ENCODE assay signal across 26 cellular contexts in the genomic region with DNA sequence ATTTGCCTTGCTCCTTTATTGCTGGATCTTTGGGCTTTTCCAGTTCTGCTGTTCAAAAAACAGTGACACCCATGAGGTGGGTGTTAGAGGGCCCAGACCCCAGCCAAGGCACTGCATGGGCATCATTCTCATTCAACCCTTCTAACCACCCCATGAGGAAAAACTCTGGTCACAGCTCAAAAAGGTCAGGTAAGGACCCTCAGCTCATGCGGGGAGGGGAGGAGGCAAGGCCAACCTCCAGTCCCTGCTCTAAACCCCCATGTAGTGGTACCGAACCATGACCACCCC.
"Had no signal": no experiment of that assay in that cellular context is flagged by ENCODE, and none has a peak within 500 bp of the region (broad histone marks: within the 10 kb centered on the region; RNA-seq: fewer than 3 reads in every experiment).

No MANE protein-coding gene starts in this region.

- H3K9me3 Mint-ChIP-seq: activated B cell treated with CpG ODN at 0.5 μM for 24 hours; activated CD4-positive, alpha-beta T cell treated with anti-CD3 and anti-CD28 coated beads, Interleukin-2, amount 10 ng/mL, durations not matched to agents 24 days and 14 days; activated naive CD8-positive, alpha-beta T cell treated with anti-CD3 and anti-CD28 coated beads for 36 hours; activated T-cell treated with anti-CD3 and anti-CD28 coated beads, Interleukin-2, amount 50 U/mL, for 24 hours; T-helper 1 cell treated with Interleukin-12 subunit alpha and Interleukin-12 subunit beta and Interleukin-4 antibody, amounts not matched to agents 30 μg/mL and 1 μg/mL, for 36 hours had no signal

- H3K27me3 ChIP-seq: brain microvascular endothelial cell had no signal

- FAIRE-seq: RCC 7860 had no signal

- H3K27ac ChIP-seq: brain microvascular endothelial cell, cardiac muscle cell had no signal

- H3K4me3 ChIP-seq: cardiac muscle cell had no signal

- H3K4me3 Mint-ChIP-seq: activated B cell treated with CpG ODN at 0.5 μM for 24 hours; activated CD4-positive, alpha-beta T cell treated with anti-CD3 and anti-CD28 coated beads, Interleukin-2, amount 10 ng/mL, durations not matched to agents 24 days and 14 days; activated CD8-positive, alpha-beta memory T cell treated with anti-CD3 and anti-CD28 coated beads, Interleukin-2, amount 10 ng/mL, durations not matched to agents 7 days and 5 days; activated naive CD4-positive, alpha-beta T cell treated with anti-CD3 and anti-CD28 coated beads, Interleukin-2, amount 10 ng/mL, durations not matched to agents 7 days and 5 days; activated naive CD8-positive, alpha-beta T cell treated with anti-CD3 and anti-CD28 coated beads for 36 hours; activated T-cell treated with anti-CD3 and anti-CD28 coated beads, Interleukin-2, amount 50 U/mL, for 24 hours; T-helper 1 cell treated with Interleukin-12 subunit alpha and Interleukin-12 subunit beta and Interleukin-4 antibody, amounts not matched to agents 30 μg/mL and 1 μg/mL, for 36 hours had no signal

- H3K27ac Mint-ChIP-seq: activated B cell treated with CpG ODN at 0.5 μM for 24 hours; activated CD4-positive, alpha-beta T cell treated with anti-CD3 and anti-CD28 coated beads, Interleukin-2, amount 10 ng/mL, durations not matched to agents 24 days and 14 days; activated CD8-positive, alpha-beta memory T cell treated with anti-CD3 and anti-CD28 coated beads, Interleukin-2, amount 10 ng/mL, durations not matched to agents 7 days and 5 days; activated naive CD8-positive, alpha-beta T cell treated with anti-CD3 and anti-CD28 coated beads for 36 hours; activated T-cell treated with anti-CD3 and anti-CD28 coated beads, Interleukin-2, amount 50 U/mL, for 24 hours; T-helper 1 cell treated with Interleukin-12 subunit alpha and Interleukin-12 subunit beta and Interleukin-4 antibody, amounts not matched to agents 30 μg/mL and 1 μg/mL, for 36 hours had no signal

- H3K27me3 Mint-ChIP-seq: activated B cell treated with CpG ODN at 0.5 μM for 24 hours; activated CD4-positive, alpha-beta T cell treated with anti-CD3 and anti-CD28 coated beads, Interleukin-2, amount 10 ng/mL, durations not matched to agents 24 days and 14 days; activated CD8-positive, alpha-beta memory T cell treated with anti-CD3 and anti-CD28 coated beads, Interleukin-2, amount 10 ng/mL, durations not matched to agents 7 days and 5 days; activated naive CD4-positive, alpha-beta T cell treated with anti-CD3 and anti-CD28 coated beads, Interleukin-2, amount 10 ng/mL, durations not matched to agents 7 days and 5 days; activated naive CD8-positive, alpha-beta T cell treated with anti-CD3 and anti-CD28 coated beads for 36 hours; activated T-cell treated with anti-CD3 and anti-CD28 coated beads, Interleukin-2, amount 50 U/mL, for 24 hours had no signal

- DNase-seq: activated B cell treated with CpG ODN at 0.5 μM for 24 hours; activated CD4-positive, alpha-beta T cell treated with anti-CD3 and anti-CD28 coated beads for 1 hour; activated CD4-positive, alpha-beta T cell treated with anti-CD3 and anti-CD28 coated beads, Interleukin-2, amount 50 U/mL, for 48 hours; activated CD8-positive, alpha-beta memory T cell treated with anti-CD3 and anti-CD28 coated beads, Interleukin-2, amount 10 ng/mL, durations not matched to agents 7 days and 5 days; activated gamma-delta T cell; activated naive CD4-positive, alpha-beta T cell treated with anti-CD3 and anti-CD28 coated beads, Interleukin-2, amount 10 ng/mL, durations not matched to agents 7 days and 5 days; activated naive CD8-positive, alpha-beta T cell treated with anti-CD3 and anti-CD28 coated beads for 36 hours; activated T-cell treated with anti-CD3 and anti-CD28 coated beads, Interleukin-2, amount 50 U/mL, for 24 hours; brain microvascular endothelial cell; NCI-H1092; NCI-H1417; NCI-H1694; NCI-H2029; NCI-H2107; NCI-H2171 treated with DMSO at 0.1 percent for 48 hours; NCI-H345; NCI-H510A; NCI-H69; NK-92 treated with Interleukin-12 subunit alpha and Interleukin-12 subunit beta, amount 100 ng/mL, for 24 hours; OCI-M1; SHP77 treated with DMSO at 0.1 percent for 48 hours; T-helper 9 cell had no signal
